Comparison of ENCODE assay signal across 8 cellular contexts in genomic region chr2:118003396-118003824, GRCh38. TPM values are rescaled to one million over a fixed set of nuclear protein-coding genes. Genes with fewer than 3 reads are reported as not detected.
DNase-seq lines count a peak whose midpoint lies in the region; ATAC-seq and FAIRE-seq lines count a peak whose summit lies in the region.

No MANE protein-coding gene starts in this region.

- FAIRE-seq in TTC549 (lab: Jason Lieb, UNC) (peak; percentile 92), colon (lab: Jason Lieb, UNC) (peak; percentile 71)

- peak; percentile 64 for DNase-seq in D341Med (ENCODE audit: low spot score)
- DNase-seq in NCI-H2196 (lab: John Stamatoyannopoulos, UW; ENCODE audit: unreplicated experiment) = peak; percentile 62
- DNase-seq in left lobe of liver (ENCODE audit: low spot score) = no peak
- peak; percentile 63 for DNase-seq in stromal cell of bone marrow (ENCODE audit: low read depth)

- ATAC-seq in GM19351 (IDR thresholded peaks at IDR 0.05; ENCODE audit: unreplicated experiment) (peak; percentile 99), HG03280 (IDR thresholded peaks at IDR 0.05; ENCODE audit: unreplicated experiment) (peak; percentile 97), left lobe of liver (peak; percentile 100)

RNA-seq across cellular contexts. Expression of gene CCDC93, which starts 10.5 kb away (rescaled TPM):
- 12.1 TPM for total RNA-seq in left lobe of liver
